In the genomic region with DNA sequence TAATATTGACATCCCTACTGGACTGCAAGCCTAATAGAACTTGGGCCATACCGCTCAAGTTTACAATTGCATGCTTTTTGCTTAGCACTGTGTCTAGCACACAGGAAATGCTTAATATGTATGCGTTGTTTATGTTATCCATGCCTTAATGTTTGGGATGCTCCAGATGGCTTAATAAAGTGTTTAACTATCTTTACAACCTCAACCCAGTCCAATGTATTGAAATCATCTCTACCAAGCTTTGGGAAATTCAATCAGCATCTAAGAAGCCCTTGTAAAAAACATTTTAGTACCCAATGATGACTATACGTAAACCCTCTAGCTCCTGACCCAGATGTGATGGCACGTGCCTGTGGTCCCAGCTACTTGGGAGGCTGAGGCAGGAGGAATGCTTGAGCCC, we compare ENCODE assay signal across 18 cellular contexts. TPM values are rescaled to one million over a fixed set of nuclear protein-coding genes. Genes with fewer than 3 reads are reported as not detected.
DNase-seq lines count a peak whose midpoint lies in the region; ATAC-seq and TF ChIP-seq lines count a peak whose summit lies in the region.
"Had no signal": no experiment of that assay in that cellular context is flagged by ENCODE, and none has a peak within 500 bp of the region (broad histone marks: within the 10 kb centered on the region; RNA-seq: fewer than 3 reads in every experiment).

No MANE protein-coding gene starts in this region.

- peaks cover 44% of the 10 kb centered on the region for H3K4me1 Mint-ChIP-seq in endothelial cell (ENCODE audit: unreplicated experiment)
- H3K4me1 Mint-ChIP-seq in nephron, result peaks cover 33% of the 10 kb centered on the region
- H3K4me1 Mint-ChIP-seq: CD4-positive, alpha-beta memory T cell had no signal

- H3K9me3 ChIP-seq in stomach smooth muscle (ENCODE audit: control insufficient read depth in 2 of 2, low read length in 2 of 2) (no peaks in the 10 kb centered on the region), HAP-1 (no peaks in the 10 kb centered on the region)

- H3K9ac ChIP-seq in stomach smooth muscle (ENCODE audit: low read length in 2 of 2), result no peak overlapping the region

- H3K36me3 Mint-ChIP-seq in endothelial cell (ENCODE audit: low read depth, unreplicated experiment), result peaks cover 4% of the 10 kb centered on the region
- peaks cover 17% of the 10 kb centered on the region for H3K36me3 Mint-ChIP-seq in nephron (ENCODE audit: low read depth)
- H3K36me3 Mint-ChIP-seq: CD4-positive, alpha-beta memory T cell had no signal

- H3K36me3 ChIP-seq in stomach smooth muscle (ENCODE audit: control insufficient read depth in 2 of 2, insufficient read depth in 2 of 2, low read length in 2 of 2) (peaks cover 6 to 15% of the 10 kb centered on the region in 2 donors), HAP-1 (replicated peaks) (no peaks in the 10 kb centered on the region)

- no peak for TF ChIP-seq CTCF in HFF-Myc (IDR thresholded peaks at IDR 0.05; ENCODE audit: low read depth, low read length, missing control alignments)
- no peak for TF ChIP-seq CTCF in endothelial cell (IDR thresholded peaks at IDR 0.05; ENCODE audit: unreplicated experiment)
- TF ChIP-seq CTCF in nephron (IDR thresholded peaks at IDR 0.05; ENCODE audit: unreplicated experiment in 3 of 3), result no peak

- in situ Hi-C loops in HAP-1 (cut with MboI; ENCODE audit: low sequenced_read_pairs), result no loop called here

- H3K4me1 ChIP-seq in stomach smooth muscle (ENCODE audit: control insufficient read depth, insufficient read depth, low read length) (peaks cover 10% of the 10 kb centered on the region), HAP-1 (peaks cover 8% of the 10 kb centered on the region)

- H3K27ac Mint-ChIP-seq in endothelial cell (ENCODE audit: unreplicated experiment) (peak overlapping the region; percentile 64), nephron (peak overlapping the region in 2 of 3 experiments; percentile 12 to 72)
- H3K27ac Mint-ChIP-seq: CD4-positive, alpha-beta memory T cell had no signal

- H3K27ac ChIP-seq in stomach smooth muscle (ENCODE audit: low read length), result peak overlapping the region; percentile 50

- ATAC-seq in GM18868 (IDR thresholded peaks at IDR 0.05; ENCODE audit: unreplicated experiment), result no peak
- ATAC-seq: GM12878 had no signal

- no peaks in the 10 kb centered on the region for H3K27me3 ChIP-seq in stomach smooth muscle (ENCODE audit: control insufficient read depth in 1 of 2, insufficient read depth in 2 of 2, low read length in 2 of 2)
- no peaks in the 10 kb centered on the region for H3K27me3 ChIP-seq in HAP-1 (ENCODE audit: low read depth)

- no peak overlapping the region for H3K4me3 Mint-ChIP-seq in endothelial cell (ENCODE audit: unreplicated experiment)
- no peak overlapping the region for H3K4me3 Mint-ChIP-seq in nephron
- H3K4me3 Mint-ChIP-seq: CD4-positive, alpha-beta memory T cell had no signal

- peak; percentile 24 for DNase-seq in HFF-Myc (ENCODE audit: extremely low read depth, low read depth)
- no peak for DNase-seq in endothelial cell (ENCODE audit: low spot score)
- DNase-seq in DMS79 treated with DMSO at 0.1 percent for 48 hours (lab: John Stamatoyannopoulos, UW), result no peak
- no peak for DNase-seq in HAP-1 (ENCODE audit: low spot score in 2 of 2)
- DNase-seq: CD4-positive, alpha-beta memory T cell; DMS153; GOT3; NCI-H1417 treated with DMSO at 0.1 percent for 48 hours; NCI-H187 treated with DMSO at 0.1 percent for 48 hours; NCI-H226; NCI-H524; NCI-H82; OCI-M1; SHP77 had no signal

- H3K9me3 Mint-ChIP-seq in endothelial cell (ENCODE audit: unreplicated experiment), result no peaks in the 10 kb centered on the region
- no peaks in the 10 kb centered on the region for H3K9me3 Mint-ChIP-seq in nephron
- H3K9me3 Mint-ChIP-seq: CD4-positive, alpha-beta memory T cell had no signal

- H3K4me3 ChIP-seq in HFF-Myc (replicated peaks; ENCODE audit: low read depth, low read length) (no peak overlapping the region), stomach smooth muscle (ENCODE audit: low read length in 2 of 2) (no peak overlapping the region), HAP-1 (no peak overlapping the region)
- H3K4me3 ChIP-seq: GM12878 had no signal

- H3K27me3 Mint-ChIP-seq in endothelial cell (ENCODE audit: unreplicated experiment) (no peaks in the 10 kb centered on the region), nephron (ENCODE audit: low read depth) (no peaks in the 10 kb centered on the region)

RNA-seq across cellular contexts. Expression of gene CALD1, which starts 40.0 kb away (rescaled TPM):
- 230 TPM for total RNA-seq in endothelial cell (ENCODE audit: unreplicated experiment)
- total RNA-seq: CD4-positive, alpha-beta memory T cell had no signal
